ENCODE assay signal across 2 cellular contexts in the genomic region with DNA sequence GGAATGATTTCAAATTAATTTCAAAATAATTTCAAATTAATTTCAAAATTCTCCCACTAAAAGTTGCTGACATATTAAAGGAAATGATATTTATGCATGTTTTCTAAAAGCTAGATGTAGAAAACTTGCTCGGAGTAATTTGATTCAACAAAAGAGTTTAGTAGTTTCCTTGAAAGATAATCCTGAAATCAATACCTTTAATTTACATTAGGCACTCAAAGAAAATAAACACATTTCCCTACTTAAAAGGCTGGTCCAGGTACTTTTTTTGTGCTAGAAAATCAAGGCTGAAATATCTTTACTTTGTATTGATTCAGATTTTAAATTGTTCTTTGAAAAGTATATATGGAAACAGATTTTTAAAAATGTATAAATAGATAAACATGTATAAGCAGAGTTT.
TF ChIP-seq lines count a peak whose summit lies in the region.

No MANE protein-coding gene starts in this region.

TF ChIP-seq in A549, 52 proteins besides CTCF, POLR2A, EP300 and RAD21 (continued from another document):
- TF ChIP-seq, protein P1, sequence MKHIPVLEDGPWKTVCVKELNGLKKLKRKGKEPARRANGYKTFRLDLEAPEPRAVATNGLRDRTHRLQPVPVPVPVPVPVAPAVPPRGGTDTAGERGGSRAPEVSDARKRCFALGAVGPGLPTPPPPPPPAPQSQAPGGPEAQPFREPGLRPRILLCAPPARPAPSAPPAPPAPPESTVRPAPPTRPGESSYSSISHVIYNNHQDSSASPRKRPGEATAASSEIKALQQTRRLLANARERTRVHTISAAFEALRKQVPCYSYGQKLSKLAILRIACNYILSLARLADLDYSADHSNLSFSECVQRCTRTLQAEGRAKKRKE (CRISPR knock-in tag; IDR thresholded peaks at IDR 0.05; ENCODE audit: low read depth): no peak
- TF ChIP-seq CHD2 (IDR thresholded peaks at IDR 0.05; ENCODE audit: low read length, partially characterized antibody) (no peak), GATA3 (IDR thresholded peaks at IDR 0.05; ENCODE audit: borderline replicate concordance) (no peak), ZNF302 (CRISPR knock-in tag; IDR thresholded peaks at IDR 0.05) (no peak), NR3C1 (IDR thresholded peaks at IDR 0.05) (no peak)
TF ChIP-seq in A549: peak in this region for 0.

TF ChIP-seq in HCT116, 20 proteins besides CTCF, POLR2A, EP300 and RAD21 (continued from another document):
- TF ChIP-seq, protein P2, sequence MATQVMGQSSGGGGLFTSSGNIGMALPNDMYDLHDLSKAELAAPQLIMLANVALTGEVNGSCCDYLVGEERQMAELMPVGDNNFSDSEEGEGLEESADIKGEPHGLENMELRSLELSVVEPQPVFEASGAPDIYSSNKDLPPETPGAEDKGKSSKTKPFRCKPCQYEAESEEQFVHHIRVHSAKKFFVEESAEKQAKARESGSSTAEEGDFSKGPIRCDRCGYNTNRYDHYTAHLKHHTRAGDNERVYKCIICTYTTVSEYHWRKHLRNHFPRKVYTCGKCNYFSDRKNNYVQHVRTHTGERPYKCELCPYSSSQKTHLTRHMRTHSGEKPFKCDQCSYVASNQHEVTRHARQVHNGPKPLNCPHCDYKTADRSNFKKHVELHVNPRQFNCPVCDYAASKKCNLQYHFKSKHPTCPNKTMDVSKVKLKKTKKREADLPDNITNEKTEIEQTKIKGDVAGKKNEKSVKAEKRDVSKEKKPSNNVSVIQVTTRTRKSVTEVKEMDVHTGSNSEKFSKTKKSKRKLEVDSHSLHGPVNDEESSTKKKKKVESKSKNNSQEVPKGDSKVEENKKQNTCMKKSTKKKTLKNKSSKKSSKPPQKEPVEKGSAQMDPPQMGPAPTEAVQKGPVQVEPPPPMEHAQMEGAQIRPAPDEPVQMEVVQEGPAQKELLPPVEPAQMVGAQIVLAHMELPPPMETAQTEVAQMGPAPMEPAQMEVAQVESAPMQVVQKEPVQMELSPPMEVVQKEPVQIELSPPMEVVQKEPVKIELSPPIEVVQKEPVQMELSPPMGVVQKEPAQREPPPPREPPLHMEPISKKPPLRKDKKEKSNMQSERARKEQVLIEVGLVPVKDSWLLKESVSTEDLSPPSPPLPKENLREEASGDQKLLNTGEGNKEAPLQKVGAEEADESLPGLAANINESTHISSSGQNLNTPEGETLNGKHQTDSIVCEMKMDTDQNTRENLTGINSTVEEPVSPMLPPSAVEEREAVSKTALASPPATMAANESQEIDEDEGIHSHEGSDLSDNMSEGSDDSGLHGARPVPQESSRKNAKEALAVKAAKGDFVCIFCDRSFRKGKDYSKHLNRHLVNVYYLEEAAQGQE (IDR thresholded peaks at IDR 0.05; ENCODE audit: low read depth): no peak
- TF ChIP-seq, protein P3, sequence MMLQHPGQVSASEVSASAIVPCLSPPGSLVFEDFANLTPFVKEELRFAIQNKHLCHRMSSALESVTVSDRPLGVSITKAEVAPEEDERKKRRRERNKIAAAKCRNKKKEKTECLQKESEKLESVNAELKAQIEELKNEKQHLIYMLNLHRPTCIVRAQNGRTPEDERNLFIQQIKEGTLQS (IDR thresholded peaks at IDR 0.05): no peak
- TF ChIP-seq EZH2 (IDR thresholded peaks at IDR 0.05): no peak
TF ChIP-seq in HCT116: peak in this region for 0.
